ENCODE assay signal across 9 cellular contexts in genomic region chr10:21888959-21889358, GRCh38.
DNase-seq lines count a peak whose midpoint lies in the region; ATAC-seq and TF ChIP-seq lines count a peak whose summit lies in the region.
"Had no signal": no experiment of that assay in that cellular context is flagged by ENCODE, and none has a peak within 500 bp of the region (broad histone marks: within the 10 kb centered on the region; RNA-seq: fewer than 3 reads in every experiment).

No MANE protein-coding gene starts in this region.

- TF ChIP-seq POLR2A in spleen (IDR thresholded peaks at IDR 0.05) = no peak

- peak overlapping the region; percentile 58 for H3K27ac Mint-ChIP-seq in memory B cell

- WGBS in spleen, 5 donors = 15 to 35% (median 25%) methylated on average over 5 of the region's 5 CpGs

- no peak overlapping the region for H3K4me3 Mint-ChIP-seq in memory B cell

- H3K4me3 ChIP-seq in spleen = no peak overlapping the region
- H3K4me3 ChIP-seq: uterus had no signal

- no peak overlapping the region for H3K27ac ChIP-seq in spleen
- H3K27ac ChIP-seq: uterus had no signal

- no peaks in the 10 kb centered on the region for H3K27me3 ChIP-seq in spleen (replicated peaks in 1 of 7)
- H3K27me3 ChIP-seq: uterus had no signal

- ATAC-seq in GM18861 (IDR thresholded peaks at IDR 0.05; ENCODE audit: unreplicated experiment) = peak; percentile 92
- ATAC-seq in GM21515 (IDR thresholded peaks at IDR 0.05; ENCODE audit: unreplicated experiment) = peak; percentile 96
- ATAC-seq in HG03432 (IDR thresholded peaks at IDR 0.05; ENCODE audit: unreplicated experiment) = peak; percentile 97
- peak; percentile 74 for ATAC-seq in memory B cell (ENCODE audit: low read depth)

- peaks cover 30% of the 10 kb centered on the region for H3K36me3 Mint-ChIP-seq in memory B cell

- peaks cover 10 to 71% (median 52%) of the 10 kb centered on the region in 8 donors for H3K9me3 ChIP-seq in spleen

- H3K4me1 ChIP-seq in spleen = peaks cover 0 to 24% (median 10%) of the 10 kb centered on the region in 6 donors
- H3K4me1 ChIP-seq: uterus had no signal

- DNase-seq in memory B cell (ENCODE audit: low spot score in 2 of 2) (no peak), spleen (no peak), medulla oblongata (ENCODE audit: extremely low spot score) (no peak), 8988T (no peak)
- DNase-seq: foreskin melanocyte, uterus had no signal

- TF ChIP-seq CTCF in spleen (IDR thresholded peaks at IDR 0.05 in 8 of 11, conservative IDR thresholded peaks at IDR 0.05 in 3 of 11) = no peak

- H3K9me3 Mint-ChIP-seq in memory B cell = peaks cover 20% of the 10 kb centered on the region

- intact Hi-C loops in spleen (cut with DNase I; ENCODE audit: low total_unique reads) = no loop called here

- H3K4me1 Mint-ChIP-seq in memory B cell = peaks cover 16% of the 10 kb centered on the region

- peaks cover 0 to 33% (median 3%) of the 10 kb centered on the region in 6 donors for H3K36me3 ChIP-seq in spleen
- H3K36me3 ChIP-seq: uterus had no signal

- no peaks in the 10 kb centered on the region for H3K27me3 Mint-ChIP-seq in memory B cell
